Comparison of ENCODE assay signal across 13 cellular contexts in genomic region chr1:46614604-46614984, GRCh38. TPM values are rescaled to one million over a fixed set of nuclear protein-coding genes. Genes with fewer than 3 reads are reported as not detected.
DNase-seq lines count a peak whose midpoint lies in the region; ATAC-seq and TF ChIP-seq lines count a peak whose summit lies in the region.
"Had no signal": no experiment of that assay in that cellular context is flagged by ENCODE, and none has a peak within 500 bp of the region (broad histone marks: within the 10 kb centered on the region; RNA-seq: fewer than 3 reads in every experiment).

No MANE protein-coding gene starts in this region.

- H3K9me3 ChIP-seq in body of pancreas (no peaks in the 10 kb centered on the region), tibial nerve (no peaks in the 10 kb centered on the region)

- peaks cover 74% of the 10 kb centered on the region for H3K4me1 ChIP-seq in body of pancreas
- H3K4me1 ChIP-seq in tibial nerve = peaks cover 0 to 55% (median 50%) of the 10 kb centered on the region in 4 donors

- WGBS in body of pancreas, 2 donors = 56 to 61% methylated on average over 2 of the region's 2 CpGs
- WGBS in tibial nerve, 2 donors = 61 to 68% methylated on average over 2 of the region's 2 CpGs

- H3K4me3 Mint-ChIP-seq in activated naive CD4-positive, alpha-beta T cell treated with anti-CD3 and anti-CD28 coated beads, Interleukin-2, amount 50 U/mL, for 24 hours = peak overlapping the region; percentile 47
- H3K4me3 Mint-ChIP-seq in activated naive CD4-positive, alpha-beta T cell treated with anti-CD3 and anti-CD28 coated beads for 36 hours = no peak overlapping the region
- H3K4me3 Mint-ChIP-seq in natural killer cell treated with Interleukin-12 subunit alpha and Interleukin-12 subunit beta and Interleukin-15 and Interleukin-18, amount 100 ng/mL, for 72 hours = peak overlapping the region; percentile 88

- peaks cover 61% of the 10 kb centered on the region for H3K4me1 Mint-ChIP-seq in activated naive CD4-positive, alpha-beta T cell treated with anti-CD3 and anti-CD28 coated beads, Interleukin-2, amount 50 U/mL, for 24 hours
- H3K4me1 Mint-ChIP-seq in activated naive CD4-positive, alpha-beta T cell treated with anti-CD3 and anti-CD28 coated beads for 36 hours (ENCODE audit: low read depth) = peaks cover 50% of the 10 kb centered on the region
- H3K4me1 Mint-ChIP-seq in natural killer cell treated with Interleukin-12 subunit alpha and Interleukin-12 subunit beta and Interleukin-15 and Interleukin-18, amount 100 ng/mL, for 72 hours (ENCODE audit: low read depth in 2 of 2) = peaks cover 38 to 42% of the 10 kb centered on the region in 2 donors

- H3K27ac ChIP-seq in body of pancreas (peak overlapping the region; percentile 86 to 90 (median 88)), tibial nerve (peak overlapping the region in 3 of 4 donors; percentile 97 to 98 (median 98))

- no peak for TF ChIP-seq POLR2A in body of pancreas (IDR thresholded peaks at IDR 0.05)
- no peak for TF ChIP-seq POLR2A in tibial nerve (IDR thresholded peaks at IDR 0.05)

- CTCF ChIA-PET in activated naive CD4-positive, alpha-beta T cell treated with anti-CD3 and anti-CD28 coated beads for 36 hours (lab: Charles Lee) = interaction anchor here (1.8 to 1.9 kb wide), 3 partner anchors 9 to 111 kb away, joined by 6 to 8 read pairs (median 7); partner anchors contain the start of gene MKNK1

- no peak overlapping the region for H3K4me3 ChIP-seq in body of pancreas
- no peak overlapping the region for H3K4me3 ChIP-seq in tibial nerve
- H3K4me3 ChIP-seq: K562 had no signal

- no peak overlapping the region for H3K27ac Mint-ChIP-seq in activated naive CD4-positive, alpha-beta T cell treated with anti-CD3 and anti-CD28 coated beads, Interleukin-2, amount 50 U/mL, for 24 hours
- no peak overlapping the region for H3K27ac Mint-ChIP-seq in activated naive CD4-positive, alpha-beta T cell treated with anti-CD3 and anti-CD28 coated beads for 36 hours
- H3K27ac Mint-ChIP-seq in natural killer cell treated with Interleukin-12 subunit alpha and Interleukin-12 subunit beta and Interleukin-15 and Interleukin-18, amount 100 ng/mL, for 72 hours = peak overlapping the region in 1 of 2 donors; percentile 91

- TF ChIP-seq CTCF in body of pancreas (IDR thresholded peaks at IDR 0.05) (no peak), tibial nerve (IDR thresholded peaks at IDR 0.05) (no peak)

- intact Hi-C loops in activated naive CD4-positive, alpha-beta T cell treated with anti-CD3 and anti-CD28 coated beads for 36 hours (cut with micrococcal nuclease) = no loop called here
- intact Hi-C loops in body of pancreas (cut with DNase I) (no loop called here), left colon (cut with DNase I, micrococcal nuclease) (no loop called here)

- H3K36me3 ChIP-seq in body of pancreas (replicated peaks in 1 of 2; ENCODE audit: insufficient read depth in 1 of 2, low read depth in 2 of 2) (peaks cover 0 to 3% of the 10 kb centered on the region in 2 donors), tibial nerve (peaks cover 0 to 30% (median 0%) of the 10 kb centered on the region in 3 donors)

- ATAC-seq in body of pancreas (no peak), left colon (no peak), HG03460 (IDR thresholded peaks at IDR 0.05; ENCODE audit: unreplicated experiment) (no peak)
- ATAC-seq in natural killer cell treated with Interleukin-12 subunit alpha and Interleukin-12 subunit beta and Interleukin-15 and Interleukin-18, amount 100 ng/mL, for 72 hours = no peak
- ATAC-seq: K562 had no signal

- no peak for TF ChIP-seq EP300 in tibial nerve (IDR thresholded peaks at IDR 0.05)

- peaks cover 3% of the 10 kb centered on the region for H3K36me3 Mint-ChIP-seq in activated naive CD4-positive, alpha-beta T cell treated with anti-CD3 and anti-CD28 coated beads, Interleukin-2, amount 50 U/mL, for 24 hours
- H3K36me3 Mint-ChIP-seq in activated naive CD4-positive, alpha-beta T cell treated with anti-CD3 and anti-CD28 coated beads for 36 hours (ENCODE audit: low read depth) = no peaks in the 10 kb centered on the region
- no peaks in the 10 kb centered on the region for H3K36me3 Mint-ChIP-seq in natural killer cell treated with Interleukin-12 subunit alpha and Interleukin-12 subunit beta and Interleukin-15 and Interleukin-18, amount 100 ng/mL, for 72 hours

- no peaks in the 10 kb centered on the region for H3K9me3 Mint-ChIP-seq in activated naive CD4-positive, alpha-beta T cell treated with anti-CD3 and anti-CD28 coated beads, Interleukin-2, amount 50 U/mL, for 24 hours
- no peaks in the 10 kb centered on the region for H3K9me3 Mint-ChIP-seq in activated naive CD4-positive, alpha-beta T cell treated with anti-CD3 and anti-CD28 coated beads for 36 hours
- H3K9me3 Mint-ChIP-seq in natural killer cell treated with Interleukin-12 subunit alpha and Interleukin-12 subunit beta and Interleukin-15 and Interleukin-18, amount 100 ng/mL, for 72 hours = no peaks in the 10 kb centered on the region

- no peak for DNase-seq in activated naive CD4-positive, alpha-beta T cell treated with anti-CD3 and anti-CD28 coated beads for 36 hours
- DNase-seq in body of pancreas (no peak), tibial nerve (ENCODE audit: low spot score in 2 of 2) (no peak), NCI-H1092 (lab: John Stamatoyannopoulos, UW) (no peak), left colon (no peak)
- DNase-seq in natural killer cell treated with Interleukin-12 subunit alpha and Interleukin-12 subunit beta and Interleukin-15 and Interleukin-18, amount 100 ng/mL, for 72 hours (ENCODE audit: low spot score) = no peak
- DNase-seq: activated CD8-positive, alpha-beta memory T cell treated with anti-CD3 and anti-CD28 coated beads, Interleukin-2, amount 50 U/mL, for 48 hours had no signal

- H3K27me3 ChIP-seq in body of pancreas = no peaks in the 10 kb centered on the region
- no peaks in the 10 kb centered on the region for H3K27me3 ChIP-seq in tibial nerve

- no peaks in the 10 kb centered on the region for H3K27me3 Mint-ChIP-seq in activated naive CD4-positive, alpha-beta T cell treated with anti-CD3 and anti-CD28 coated beads, Interleukin-2, amount 50 U/mL, for 24 hours
- H3K27me3 Mint-ChIP-seq in activated naive CD4-positive, alpha-beta T cell treated with anti-CD3 and anti-CD28 coated beads for 36 hours (ENCODE audit: low read depth) = no peaks in the 10 kb centered on the region
- no peaks in the 10 kb centered on the region for H3K27me3 Mint-ChIP-seq in natural killer cell treated with Interleukin-12 subunit alpha and Interleukin-12 subunit beta and Interleukin-15 and Interleukin-18, amount 100 ng/mL, for 72 hours

RNA-seq across cellular contexts. Expression of gene MOB3C, which starts 2.0 kb away (rescaled TPM):
- total RNA-seq in activated naive CD4-positive, alpha-beta T cell treated with anti-CD3 and anti-CD28 coated beads for 36 hours = 1 to 10 TPM; 4.8 to 5.0 TPM
- total RNA-seq in body of pancreas (10 to 100 TPM; 20.8 to 23.3 TPM), tibial nerve (10 to 100 TPM; 15.1 to 22.3 (median 17.1) TPM), left colon (10 to 100 TPM; 15.6 to 18.1 TPM)
- total RNA-seq in natural killer cell treated with Interleukin-12 subunit alpha and Interleukin-12 subunit beta and Interleukin-15 and Interleukin-18, amount 100 ng/mL, for 72 hours = 10 to 100 TPM; 12.3 to 20.7 TPM

RNA-seq across cellular contexts. Expression of gene MKNK1, which starts 10.5 kb away (rescaled TPM):
- total RNA-seq in activated naive CD4-positive, alpha-beta T cell treated with anti-CD3 and anti-CD28 coated beads for 36 hours = 10 to 100 TPM; 18.5 to 21.2 TPM
- total RNA-seq in body of pancreas (100 to 1,000 TPM; 155 to 238 TPM), tibial nerve (10 to 100 TPM; 52.4 to 75.0 (median 66.5) TPM), left colon (10 to 100 TPM; 46.2 to 52.4 TPM)
- total RNA-seq in natural killer cell treated with Interleukin-12 subunit alpha and Interleukin-12 subunit beta and Interleukin-15 and Interleukin-18, amount 100 ng/mL, for 72 hours = 10 to 100 TPM; 63.7 to 89.9 TPM

RNA-seq across cellular contexts. Expression of gene ATPAF1, which starts 53.6 kb away (rescaled TPM):
- 10 to 100 TPM; 44.5 to 49.2 TPM for total RNA-seq in activated naive CD4-positive, alpha-beta T cell treated with anti-CD3 and anti-CD28 coated beads for 36 hours
- total RNA-seq in body of pancreas = 10 to 100 TPM; 22.8 to 33.0 TPM
- 10 to 100 TPM; 34.1 to 40.9 TPM for total RNA-seq in natural killer cell treated with Interleukin-12 subunit alpha and Interleukin-12 subunit beta and Interleukin-15 and Interleukin-18, amount 100 ng/mL, for 72 hours
- 10 to 100 TPM; 26.3 to 38.5 (median 30.2) TPM for total RNA-seq in tibial nerve
- total RNA-seq in left colon = 10 to 100 TPM; 52.2 to 53.0 TPM

RNA-seq across cellular contexts. Expression of gene TEX38, which starts 57.1 kb away (rescaled TPM):
- not detected for total RNA-seq in activated naive CD4-positive, alpha-beta T cell treated with anti-CD3 and anti-CD28 coated beads for 36 hours
- total RNA-seq in body of pancreas (not detected), tibial nerve (not detected), left colon (not detected)
- under 1 TPM in 1 of 2 donors, not detected in 1; 0.59 TPM for total RNA-seq in natural killer cell treated with Interleukin-12 subunit alpha and Interleukin-12 subunit beta and Interleukin-15 and Interleukin-18, amount 100 ng/mL, for 72 hours
- total RNA-seq: fibroblast of lung, K562, pulmonary artery endothelial cell, urinary bladder had no signal
